Comparison of ENCODE assay signal across 15 cellular contexts in the genomic region with DNA sequence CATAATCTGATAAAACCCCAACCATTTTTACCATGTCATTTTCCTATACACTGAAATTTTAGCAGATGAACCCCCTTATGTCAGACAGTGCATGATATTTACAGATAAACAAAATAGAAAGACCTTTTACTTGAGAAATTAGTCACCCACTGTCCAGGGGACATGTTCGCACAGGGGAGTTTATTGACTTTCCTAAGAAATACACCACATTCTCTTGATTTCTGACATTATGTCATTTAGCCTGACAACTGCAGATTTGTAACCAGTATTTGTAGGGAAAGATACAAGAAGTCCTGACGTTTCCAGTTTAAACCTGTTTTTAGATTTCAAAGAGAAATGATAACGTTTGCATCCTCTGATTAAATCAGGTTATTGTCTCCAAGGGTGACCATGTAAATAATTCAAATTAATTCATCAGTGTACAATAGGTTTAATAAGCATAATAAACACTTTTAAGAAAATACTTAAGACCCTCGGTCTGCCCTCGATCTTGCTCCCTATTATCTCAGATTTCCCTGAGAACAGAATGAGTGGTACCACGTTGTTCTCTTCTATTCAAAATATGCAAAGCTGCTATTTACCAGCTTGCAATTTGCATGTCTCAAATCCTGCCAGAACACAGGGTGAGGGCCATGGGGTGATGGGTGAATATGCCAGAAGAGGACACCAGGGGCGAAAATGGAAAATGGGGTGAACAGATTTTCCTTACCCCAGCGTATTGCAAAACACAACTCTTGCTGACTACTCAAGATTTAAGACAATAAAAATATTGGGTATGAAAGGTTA. TPM values are rescaled to one million over a fixed set of nuclear protein-coding genes. Genes with fewer than 3 reads are reported as not detected.
A peak's percentile ranks its signal among the peaks of the same experiment; 100 is the strongest.
DNase-seq lines count a peak whose midpoint lies in the region; ATAC-seq and TF ChIP-seq lines count a peak whose summit lies in the region.
"Had no signal": no experiment of that assay in that cellular context is flagged by ENCODE, and none has a peak within 500 bp of the region (broad histone marks: within the 10 kb centered on the region; RNA-seq: fewer than 3 reads in every experiment).

No MANE protein-coding gene starts in this region.

- no peak overlapping the region for H2AFZ ChIP-seq in mesenchymal stem cell (ENCODE audit: low read depth, low read length)

- peak overlapping the region; percentile 3 to 58 (median 41) for H3K4me3 Mint-ChIP-seq in brain
- no peak overlapping the region for H3K4me3 Mint-ChIP-seq in activated CD8-positive, alpha-beta memory T cell treated with anti-CD3 and anti-CD28 coated beads, Interleukin-2, amount 10 ng/mL, durations not matched to agents 7 days and 5 days

- CTCF ChIA-PET in activated CD8-positive, alpha-beta memory T cell treated with anti-CD3 and anti-CD28 coated beads, Interleukin-2, amount 10 ng/mL, durations not matched to agents 7 days and 5 days (lab: Charles Lee): interaction anchor here (1.6 to 7.6 kb wide), 5 partner anchors 12 to 139 kb away, joined by 4 to 183 read pairs (median 53); a partner anchor contains a TSS
- CTCF ChIA-PET in RWPE1 (lab: Yijun Ruan, JAX): interaction anchor here (0.6 kb wide), 1 partner anchor 92 kb away, joined by 3 read pairs; no protein-coding TSS in a partner anchor

- H3K23ac ChIP-seq in mesenchymal stem cell (ENCODE audit: low read length in 2 of 2): no peak overlapping the region

- H3K14ac ChIP-seq in mesenchymal stem cell (ENCODE audit: low read length in 2 of 2): no peak overlapping the region

- H2BK120ac ChIP-seq in mesenchymal stem cell (ENCODE audit: low read depth, low read length): no peak overlapping the region

- H2BK12ac ChIP-seq in mesenchymal stem cell (ENCODE audit: low read length in 2 of 2): no peak overlapping the region

- peak overlapping the region in 4 of 5 experiments; percentile 37 to 90 (median 76) for H3K27ac Mint-ChIP-seq in brain
- H3K27ac Mint-ChIP-seq in activated CD8-positive, alpha-beta memory T cell treated with anti-CD3 and anti-CD28 coated beads, Interleukin-2, amount 10 ng/mL, durations not matched to agents 7 days and 5 days: no peak overlapping the region

- no peaks in the 10 kb centered on the region for H3K36me3 ChIP-seq in mesenchymal stem cell (ENCODE audit: control insufficient read depth in 1 of 2, insufficient read depth in 2 of 2, low read depth in 1 of 2, low read length in 2 of 2)
- H3K36me3 ChIP-seq: BLaER1 treated with 17β-estradiol and CSF1 and Interleukin-3, amounts not matched to agents 10 nM and 100 nM; MG63; SJCRH30 had no signal

- H3K36me3 Mint-ChIP-seq in brain: peaks cover under 1% of the 10 kb centered on the region
- no peaks in the 10 kb centered on the region for H3K36me3 Mint-ChIP-seq in activated CD8-positive, alpha-beta memory T cell treated with anti-CD3 and anti-CD28 coated beads, Interleukin-2, amount 10 ng/mL, durations not matched to agents 7 days and 5 days

- peaks cover 6% of the 10 kb centered on the region for H3K27me3 Mint-ChIP-seq in brain
- peaks cover 35% of the 10 kb centered on the region for H3K27me3 Mint-ChIP-seq in activated CD8-positive, alpha-beta memory T cell treated with anti-CD3 and anti-CD28 coated beads, Interleukin-2, amount 10 ng/mL, durations not matched to agents 7 days and 5 days

- no peak overlapping the region for H3K4me3 ChIP-seq in mesenchymal stem cell (ENCODE audit: insufficient read depth in 1 of 2, low read depth in 1 of 2, low read length in 2 of 2)
- H3K4me3 ChIP-seq: BLaER1 treated with 17β-estradiol and CSF1 and Interleukin-3, amounts not matched to agents 10 nM and 100 nM; MG63; SJCRH30 had no signal

- H3K27me3 ChIP-seq in mesenchymal stem cell (ENCODE audit: control insufficient read depth in 1 of 2, insufficient read depth in 1 of 2, low read length in 2 of 2): peaks cover 22 to 23% of the 10 kb centered on the region in 2 experiments
- H3K27me3 ChIP-seq: BLaER1 treated with 17β-estradiol and CSF1 and Interleukin-3, amounts not matched to agents 10 nM and 100 nM; MG63 had no signal

- peaks cover 52% of the 10 kb centered on the region for H3K4me1 Mint-ChIP-seq in brain
- peaks cover 12% of the 10 kb centered on the region for H3K4me1 Mint-ChIP-seq in activated CD8-positive, alpha-beta memory T cell treated with anti-CD3 and anti-CD28 coated beads, Interleukin-2, amount 10 ng/mL, durations not matched to agents 7 days and 5 days

- H2BK5ac ChIP-seq in mesenchymal stem cell (ENCODE audit: low read depth, low read length, poor library complexity, severe bottlenecking): no peak overlapping the region

- H4K91ac ChIP-seq in mesenchymal stem cell (ENCODE audit: low read length): no peak overlapping the region

- TF ChIP-seq CTCF in brain (conservative IDR thresholded peaks at IDR 0.05) (no peak), RWPE1 (conservative IDR thresholded peaks at IDR 0.05; ENCODE audit: low read depth) (no peak), GM10266 (IDR thresholded peaks at IDR 0.05; ENCODE audit: control insufficient read depth, insufficient read depth, low read depth, missing control alignments) (no peak)

- no peaks in the 10 kb centered on the region for H3K9me3 ChIP-seq in mesenchymal stem cell (ENCODE audit: control insufficient read depth, low read length)
- H3K9me3 ChIP-seq: BLaER1 treated with 17β-estradiol and CSF1 and Interleukin-3, amounts not matched to agents 10 nM and 100 nM; MG63; SJCRH30 had no signal

- H3K18ac ChIP-seq in mesenchymal stem cell (ENCODE audit: low read depth in 1 of 2, low read length in 2 of 2): no peak overlapping the region

- H4K8ac ChIP-seq in mesenchymal stem cell (ENCODE audit: low read length): no peak overlapping the region

- peaks cover 1% of the 10 kb centered on the region for H3K4me1 ChIP-seq in mesenchymal stem cell (ENCODE audit: control insufficient read depth, insufficient read depth, low read depth, low read length)
- H3K4me1 ChIP-seq: SJCRH30 had no signal

- no peak for ATAC-seq in activated CD8-positive, alpha-beta memory T cell treated with anti-CD3 and anti-CD28 coated beads, Interleukin-2, amount 10 ng/mL, durations not matched to agents 7 days and 5 days

- no peak overlapping the region for H3K4me2 ChIP-seq in mesenchymal stem cell (ENCODE audit: low read length, poor library complexity, severe bottlenecking)

- H2BK15ac ChIP-seq in mesenchymal stem cell (ENCODE audit: low read depth, poor library complexity, severe bottlenecking): no peak overlapping the region

- POLR2A ChIA-PET in RWPE1 (lab: Yijun Ruan, JAX; ENCODE audit: low non-redundant PET): no interaction called here

- H3K27ac ChIP-seq in mesenchymal stem cell (ENCODE audit: low read length, poor library complexity, severe bottlenecking) (no peak overlapping the region), RWPE1 (no peak overlapping the region)
- H3K27ac ChIP-seq: 22Rv1; BLaER1 treated with 17β-estradiol and CSF1 and Interleukin-3, amounts not matched to agents 10 nM and 100 nM; SJCRH30 had no signal

- H2AK5ac ChIP-seq in mesenchymal stem cell (ENCODE audit: low read length, severe bottlenecking): no peak overlapping the region

- no peaks in the 10 kb centered on the region for H3K79me1 ChIP-seq in mesenchymal stem cell (replicated peaks; ENCODE audit: low read length, poor library complexity, severe bottlenecking)

- peaks cover 0 to 2% (median 0%) of the 10 kb centered on the region in 5 experiments for H3K9me3 Mint-ChIP-seq in brain
- H3K9me3 Mint-ChIP-seq in activated CD8-positive, alpha-beta memory T cell treated with anti-CD3 and anti-CD28 coated beads, Interleukin-2, amount 10 ng/mL, durations not matched to agents 7 days and 5 days (ENCODE audit: low read depth): no peaks in the 10 kb centered on the region

- WGBS in mesenchymal stem cell: 24% methylated on average over 5 of the region's 8 CpGs

- H3K9ac ChIP-seq in mesenchymal stem cell (ENCODE audit: low read length): no peak overlapping the region

- DNase-seq in NCI-H82 (lab: John Stamatoyannopoulos, UW): peak; percentile 43
- DNase-seq in NCI-H82 treated with DMSO at 0.1 percent for 48 hours (lab: John Stamatoyannopoulos, UW; ENCODE audit: unreplicated experiment): no peak
- DNase-seq in midbrain (lab: John Stamatoyannopoulos, UW): peak; percentile 35
- DNase-seq in activated CD8-positive, alpha-beta memory T cell treated with anti-CD3 and anti-CD28 coated beads, Interleukin-2, amount 10 ng/mL, durations not matched to agents 7 days and 5 days: no peak
- DNase-seq in mesenchymal stem cell: no peak
- no peak for DNase-seq in RWPE1 (ENCODE audit: low spot score)
- no peak for DNase-seq in GM10266 (ENCODE audit: extremely low spot score)
- DNase-seq: DMS153, MG63, NCI-H1105 treated with DMSO at 0.1 percent for 48 hours, NCI-H187 treated with DMSO at 0.1 percent for 48 hours, SJCRH30 had no signal

- H3K4ac ChIP-seq in mesenchymal stem cell (ENCODE audit: low read depth in 1 of 2, low read length in 2 of 2): no peak overlapping the region

RNA-seq across cellular contexts. Expression of a gene that starts 2.1 kb away (rescaled TPM):
- 19.9 TPM for polyA plus RNA-seq in brain (ENCODE audit: insufficient read depth, low read depth, low replicate concordance)
- 1 to 10 TPM; 1.7 to 5.1 TPM for total RNA-seq in activated CD8-positive, alpha-beta memory T cell treated with anti-CD3 and anti-CD28 coated beads, Interleukin-2, amount 10 ng/mL, durations not matched to agents 7 days and 5 days
- 5.3 TPM for polyA plus RNA-seq in mesenchymal stem cell (2013, experiment 1 of 2)
- 4.6 TPM for polyA plus RNA-seq in mesenchymal stem cell (2013, experiment 2 of 2)

Comparison
In these comparisons a context has a peak if more than half of its experiments do, and no peak if none do; other contexts are left out.
1. DNase-seq: peak in NCI-H82 (single experiment) and midbrain (single experiment); none in NCI-H82 treated with DMSO at 0.1 percent for 48 hours (single experiment), activated CD8-positive, alpha-beta memory T cell treated with anti-CD3 and anti-CD28 coated beads, Interleukin-2, amount 10 ng/mL, durations not matched to agents 7 days and 5 days (single experiment), mesenchymal stem cell (single experiment), RWPE1 (single experiment) and GM10266 (single experiment).